6 cellular contexts compared by ENCODE assay signal in the genomic region with DNA sequence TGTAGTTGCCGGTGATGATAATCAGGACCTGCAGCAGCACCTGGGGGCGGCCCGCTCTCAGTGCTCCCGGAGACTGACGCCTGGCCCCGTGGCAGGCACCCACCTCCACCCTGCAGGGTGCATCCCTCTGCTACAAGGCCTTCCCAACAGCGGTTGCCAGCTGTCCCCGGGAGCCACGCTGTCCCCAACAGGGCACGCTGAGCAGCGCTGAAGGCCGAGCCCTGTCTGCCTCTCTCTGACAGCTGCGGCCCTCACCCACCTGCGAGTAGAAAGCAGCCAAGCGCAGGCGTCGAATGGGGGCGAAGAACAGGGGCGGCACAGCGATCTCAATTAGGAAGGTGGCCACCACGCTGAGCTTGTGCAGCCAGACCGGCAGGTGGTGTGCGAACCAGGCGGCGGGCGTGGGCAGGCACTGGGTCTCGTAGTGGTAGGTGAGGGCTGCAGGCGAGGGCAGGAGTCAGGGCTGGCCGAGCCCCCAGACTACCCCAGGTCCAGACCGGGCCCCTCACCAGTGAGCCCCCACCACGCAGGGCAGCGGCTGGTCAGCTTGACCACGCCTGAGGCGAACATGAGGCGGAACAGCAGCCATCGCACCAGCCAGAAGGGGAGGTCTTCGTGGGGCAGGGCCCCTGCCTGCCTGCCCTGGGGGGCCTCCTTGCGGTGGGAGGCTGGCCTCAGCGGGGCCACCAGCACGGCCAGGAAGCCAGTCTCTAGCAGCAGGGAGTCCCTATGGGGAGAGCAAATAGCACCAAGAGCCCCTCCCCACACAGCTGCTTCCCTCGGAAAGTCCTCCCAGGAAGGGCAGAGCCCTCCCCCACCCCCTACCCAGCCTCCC. TPM values are rescaled to one million over a fixed set of nuclear protein-coding genes. Genes with fewer than 3 reads are reported as not detected.
DNase-seq lines count a peak whose midpoint lies in the region; ATAC-seq and TF ChIP-seq lines count a peak whose summit lies in the region.

No MANE protein-coding gene starts in this region.

- peaks cover 37% of the 10 kb centered on the region for H3K79me2 ChIP-seq in PC-3 (ENCODE audit: low read length)

- intact Hi-C loops in PC-3 (cut with micrococcal nuclease), result no loop called here

- no peaks in the 10 kb centered on the region for H4K20me1 ChIP-seq in PC-3 (ENCODE audit: low read length)

- ATAC-seq in PC-3 (no peak), HG03571 (IDR thresholded peaks at IDR 0.05; ENCODE audit: unreplicated experiment) (no peak), foreskin keratinocyte (no peak)

- H2AFZ ChIP-seq in PC-3 (ENCODE audit: low read length), result no peak overlapping the region

- peak overlapping the region; percentile 95; the same call in 1 of the 2 replicates for H3K9ac ChIP-seq in PC-3 (ENCODE audit: low read length)

- peak overlapping the region; percentile 95 for H3K4me2 ChIP-seq in PC-3 (ENCODE audit: low read length)

- H3F3A ChIP-seq in PC-3 (ENCODE audit: low read length, unreplicated experiment), result no peaks in the 10 kb centered on the region

- no peaks in the 10 kb centered on the region for H3K9me3 ChIP-seq in PC-3 (ENCODE audit: low read length)

- DNase-seq in BJ (ENCODE audit: low read depth) (no peak), PC-3 (no peak), islet precursor cell (peak; percentile 52), foreskin keratinocyte (no peak), retina (no peak)

- H3K4me1 ChIP-seq in PC-3 (ENCODE audit: insufficient read depth, low read length) (peaks cover 7% of the 10 kb centered on the region), foreskin keratinocyte (peaks cover 8% of the 10 kb centered on the region)

- H3K27me3 ChIP-seq in BJ (ENCODE audit: control insufficient read depth, insufficient read depth, low read length) (no peaks in the 10 kb centered on the region), PC-3 (ENCODE audit: low read length) (no peaks in the 10 kb centered on the region), foreskin keratinocyte (no peaks in the 10 kb centered on the region)

- H3K27ac ChIP-seq in PC-3 (ENCODE audit: low read length), result no peak overlapping the region
- H3K27ac ChIP-seq in foreskin keratinocyte, result no peak overlapping the region

- TF ChIP-seq CTCF in BJ (IDR thresholded peaks at IDR 0.05; ENCODE audit: insufficient read depth, low read depth, low read length) (no peak), PC-3 (conservative IDR thresholded peaks at IDR 0.05; ENCODE audit: low read depth, low read length) (no peak), foreskin keratinocyte (conservative IDR thresholded peaks at IDR 0.05) (no peak)

- H3K4me3 ChIP-seq in BJ (ENCODE audit: low read depth, low read length) (peak overlapping the region; percentile 99), PC-3 (ENCODE audit: low read length) (peak overlapping the region; percentile 97)

- peaks cover 27% of the 10 kb centered on the region for H3K36me3 ChIP-seq in BJ (ENCODE audit: control insufficient read depth, insufficient read depth, low read length)
- no peaks in the 10 kb centered on the region for H3K36me3 ChIP-seq in PC-3 (ENCODE audit: low read depth, low read length)

- no peaks in the 10 kb centered on the region for H3K9me2 ChIP-seq in PC-3 (replicated peaks; ENCODE audit: low read length)

- CTCF ChIA-PET in BJ (lab: Yijun Ruan, JAX) (interaction anchor here (3.1 kb wide), 1 partner anchor 9 kb away, joined by 13 read pairs; no protein-coding TSS in a partner anchor), PC-3 (lab: Charles Lee) (no interaction called here)

- POLR2A ChIA-PET in BJ (lab: Charles Lee), result no interaction called here
- POLR2A ChIA-PET in PC-3 (lab: Charles Lee; ENCODE audit: unreplicated experiment), result no interaction called here

- no TSS peak for BruUV-seq in PC-3 (replicated peaks; lab: Mats Ljungman, UMichigan)

RNA-seq across cellular contexts. Expression of a gene that starts 1.5 kb away (rescaled TPM):
- polyA plus RNA-seq in BJ (2011; rRNA removed) (54.0 and 111 TPM in 2 replicates), foreskin keratinocyte (56.2 and 65.4 TPM in 2 replicates)
- 47.9 and 49.1 TPM in 2 replicates for polyA minus RNA-seq in BJ (2011; rRNA and poly(A)+ RNA removed)
- total RNA-seq in PC-3 (2014; rRNA removed) (42.4 and 52.2 TPM in 2 replicates), foreskin keratinocyte (39.3 and 44.0 TPM in 2 replicates)

RNA-seq across cellular contexts. Expression of a gene that starts 2.0 kb away (rescaled TPM):
- 16.1 and 31.7 TPM in 2 replicates for polyA plus RNA-seq in BJ (2011; rRNA removed)
- polyA minus RNA-seq in BJ (2011; rRNA and poly(A)+ RNA removed), result 22.3 and 29.2 TPM in 2 replicates
- 75.4 and 92.1 TPM in 2 replicates for total RNA-seq in PC-3 (2014; rRNA removed)
- total RNA-seq in foreskin keratinocyte, result 66.6 and 68.4 TPM in 2 replicates
- polyA plus RNA-seq in foreskin keratinocyte, result 54.9 and 56.9 TPM in 2 replicates

RNA-seq across cellular contexts. Expression of a gene that starts 19.3 kb away (rescaled TPM):
- polyA plus RNA-seq in BJ (2011; rRNA removed) (0.16 and 0.20 TPM in 2 replicates), foreskin keratinocyte (0.04 TPM in 1 of 2 replicates, not detected in the other)
- not detected in 2 replicates for polyA minus RNA-seq in BJ (2011; rRNA and poly(A)+ RNA removed)
- total RNA-seq in PC-3 (2014; rRNA removed) (not detected in 2 replicates), foreskin keratinocyte (not detected in 2 replicates)

RNA-seq across cellular contexts. Expression of a gene that starts 19.4 kb away (rescaled TPM):
- polyA plus RNA-seq in BJ (2011; rRNA removed) (0.78 and 2.5 TPM in 2 replicates), foreskin keratinocyte (1.5 and 1.8 TPM in 2 replicates)
- polyA minus RNA-seq in BJ (2011; rRNA and poly(A)+ RNA removed), result 0.98 and 2.6 TPM in 2 replicates
- total RNA-seq in PC-3 (2014; rRNA removed) (5.7 and 5.8 TPM in 2 replicates), foreskin keratinocyte (1.3 and 1.9 TPM in 2 replicates)

RNA-seq across cellular contexts. Expression of a gene that starts 23.8 kb away (rescaled TPM):
- polyA plus RNA-seq in BJ (2011; rRNA removed) (13.1 and 20.6 TPM in 2 replicates), foreskin keratinocyte (50.0 and 66.5 TPM in 2 replicates)
- polyA minus RNA-seq in BJ (2011; rRNA and poly(A)+ RNA removed), result 7.0 and 10.4 TPM in 2 replicates
- total RNA-seq in PC-3 (2014; rRNA removed) (12.3 and 21.8 TPM in 2 replicates), foreskin keratinocyte (46.6 and 56.6 TPM in 2 replicates)
